ENCODE assay signal across 8 cellular contexts in the genomic region with DNA sequence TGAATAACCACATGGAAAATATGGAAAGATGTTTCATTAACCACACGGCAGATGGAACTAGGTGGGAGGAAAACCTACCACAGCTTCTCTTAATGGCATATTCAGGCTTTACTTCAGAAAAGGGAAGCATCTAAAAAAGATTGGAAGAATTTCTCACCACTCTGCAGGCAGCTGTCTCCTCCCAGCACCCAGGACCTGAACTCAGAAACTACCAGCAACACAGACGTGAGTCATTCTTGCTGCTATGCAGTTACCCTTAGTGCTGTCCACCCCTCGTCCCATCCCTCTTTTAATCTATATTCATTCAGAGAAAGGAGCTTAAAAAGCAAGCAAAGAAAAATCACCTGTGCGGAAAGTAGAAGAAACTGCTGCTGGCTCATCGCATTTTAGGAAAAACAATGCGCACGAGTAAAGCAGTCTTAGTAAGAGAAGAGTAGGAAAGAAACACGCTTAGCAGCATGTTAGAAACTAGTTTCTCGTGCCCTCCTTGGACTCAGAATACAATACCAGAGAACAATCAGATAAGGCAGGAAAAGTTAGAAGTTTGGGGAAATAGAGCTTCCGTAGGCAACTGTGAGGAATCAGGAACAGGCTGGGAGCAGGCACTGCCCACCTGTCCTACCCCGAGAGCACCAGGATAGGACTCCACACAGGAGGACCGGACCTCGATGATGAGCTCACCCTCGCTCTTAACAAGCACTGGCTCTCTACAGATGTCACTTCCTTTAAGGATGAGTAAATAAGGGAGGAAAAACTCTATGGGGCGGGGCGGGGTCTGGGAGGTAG. TPM values are rescaled to one million over a fixed set of nuclear protein-coding genes. Genes with fewer than 3 reads are reported as not detected.
A peak's percentile ranks its signal among the peaks of the same experiment; 100 is the strongest.
DNase-seq lines count a peak whose midpoint lies in the region; ATAC-seq and TF ChIP-seq lines count a peak whose summit lies in the region.

No MANE protein-coding gene starts in this region.

- peaks cover 54% of the 10 kb centered on the region for H3K4me1 ChIP-seq in BLaER1
- H3K4me1 ChIP-seq in mammary epithelial cell (ENCODE audit: insufficient read depth, low read length): peaks cover 29% of the 10 kb centered on the region

- in situ Hi-C loops in mammary epithelial cell (cut with MboI; ENCODE audit: low sequenced_read_pairs in 2 of 2): loop anchor here (5.0 to 10.0 kb wide), 2 partner anchors 269 to 272 kb away; no protein-coding TSS in a partner anchor

- CTCF ChIA-PET in mammary epithelial cell (lab: Charles Lee; ENCODE audit: low non-redundant PET): interaction anchor here (0.6 to 0.7 kb wide), 2 partner anchors 16 to 62 kb away, joined by 4 read pairs; no protein-coding TSS in a partner anchor

- peak overlapping the region in 1 of 2 donors; percentile 53 for H3K27ac Mint-ChIP-seq in stimulated activated naive CD8-positive, alpha-beta T cell treated with anti-CD3 and anti-CD28 coated beads, Interleukin-15, amount 100 ng/mL, for 72 hours

- H4K20me1 ChIP-seq in BLaER1 (no peaks in the 10 kb centered on the region), mammary epithelial cell (ENCODE audit: insufficient read depth, low read length) (no peaks in the 10 kb centered on the region)

- H3K9ac ChIP-seq in BLaER1 (no peak overlapping the region), mammary epithelial cell (ENCODE audit: insufficient read depth, low read length) (no peak overlapping the region)

- no peaks in the 10 kb centered on the region for H3K79me2 ChIP-seq in mammary epithelial cell (ENCODE audit: insufficient read depth, low read length)

- H3K4me3 Mint-ChIP-seq in stimulated activated naive CD8-positive, alpha-beta T cell treated with anti-CD3 and anti-CD28 coated beads, Interleukin-15, amount 100 ng/mL, for 72 hours: peak overlapping the region; percentile 5 to 67

- peaks cover 77% of the 10 kb centered on the region for H3K4me1 Mint-ChIP-seq in stimulated activated naive CD8-positive, alpha-beta T cell treated with anti-CD3 and anti-CD28 coated beads, Interleukin-15, amount 100 ng/mL, for 72 hours

- intact Hi-C loops in mammary epithelial cell (cut with micrococcal nuclease): loop anchor here (2.0 to 5.0 kb wide), 2 partner anchors 467 to 719 kb away; a partner anchor contains a TSS

- H3K4me2 ChIP-seq in BLaER1 (peak overlapping the region; percentile 34), mammary epithelial cell (ENCODE audit: insufficient read depth, low read depth, low read length) (no peak overlapping the region)

- H3K36me3 ChIP-seq in BLaER1: no peaks in the 10 kb centered on the region
- no peaks in the 10 kb centered on the region for H3K36me3 ChIP-seq in mammary epithelial cell (ENCODE audit: insufficient read depth, low read length)

- no TSS peak for BruUV-seq in mammary epithelial cell (replicated peaks; lab: Mats Ljungman, UMichigan)

- peak overlapping the region; percentile 50 for H2AFZ ChIP-seq in mammary epithelial cell (ENCODE audit: low read depth, low read length)

- H3K9me3 ChIP-seq in BLaER1 (no peaks in the 10 kb centered on the region), mammary epithelial cell (replicated peaks; ENCODE audit: insufficient read depth, low read length) (no peaks in the 10 kb centered on the region)

- H3K27ac ChIP-seq in BLaER1: 0 out of 2 replicates have a peak overlapping the region, but pooled peaks have one; percentile 6
- H3K27ac ChIP-seq in mammary epithelial cell (ENCODE audit: insufficient read depth, low read depth, low read length): no peak overlapping the region

- peak; percentile 91 for TF ChIP-seq POLR2A in GM19193 (IDR thresholded peaks at IDR 0.05; ENCODE audit: extremely low read depth, insufficient read depth, insufficient read length)

- H3K4me3 ChIP-seq in BLaER1 (no peak overlapping the region), mammary epithelial cell (replicated peaks in 1 of 3; ENCODE audit: insufficient read depth in 1 of 3, low read depth in 2 of 3, low read length in 3 of 3) (no peak overlapping the region)

- no peaks in the 10 kb centered on the region for H3K27me3 ChIP-seq in BLaER1
- H3K27me3 ChIP-seq in mammary epithelial cell (ENCODE audit: insufficient read depth, low read length): no peaks in the 10 kb centered on the region

- peaks cover 0 to 6% of the 10 kb centered on the region in 2 donors for H3K9me3 Mint-ChIP-seq in stimulated activated naive CD8-positive, alpha-beta T cell treated with anti-CD3 and anti-CD28 coated beads, Interleukin-15, amount 100 ng/mL, for 72 hours

- 86% methylated on average over 15 of the region's 16 CpGs for WGBS in mammary epithelial cell (ENCODE audit: low coverage, missing lambda C conversion rate)

- DNase-seq in NCI-H510A (lab: John Stamatoyannopoulos, UW) (peak; percentile 69), mammary epithelial cell (peak; percentile 26), NCI-H1436 treated with DMSO at 0.1 percent for 48 hours (lab: John Stamatoyannopoulos, UW) (no peak), NCI-H1930 (lab: John Stamatoyannopoulos, UW) (no peak), NCI-H2107 treated with DMSO at 0.1 percent for 48 hours (lab: John Stamatoyannopoulos, UW; ENCODE audit: unreplicated experiment) (no peak)
- no peak for DNase-seq in stimulated activated naive CD8-positive, alpha-beta T cell treated with anti-CD3 and anti-CD28 coated beads, Interleukin-15, amount 100 ng/mL, for 72 hours

- dilution Hi-C loops in mammary epithelial cell (cut with HindIII; ENCODE audit: low sequenced_read_pairs): no loop called here

- TF ChIP-seq CTCF in mammary epithelial cell (conservative IDR thresholded peaks at IDR 0.05 in 1 of 2, IDR thresholded peaks at IDR 0.05 in 1 of 2; ENCODE audit: extremely low read depth in 1 of 2, insufficient read depth in 1 of 2, low read depth in 1 of 2, low read length in 2 of 2): no peak

- no peak for ATAC-seq in stimulated activated naive CD8-positive, alpha-beta T cell treated with anti-CD3 and anti-CD28 coated beads, Interleukin-15, amount 100 ng/mL, for 72 hours

- no peaks in the 10 kb centered on the region for H3K27me3 Mint-ChIP-seq in stimulated activated naive CD8-positive, alpha-beta T cell treated with anti-CD3 and anti-CD28 coated beads, Interleukin-15, amount 100 ng/mL, for 72 hours

RNA-seq across cellular contexts. Expression of a gene that starts 48.1 kb away (rescaled TPM):
- total RNA-seq in mammary epithelial cell: under 1 TPM in 1 of 2 donors, not detected in 1; 0.33 TPM
- polyA plus RNA-seq in mammary epithelial cell: 0.01 TPM
- polyA minus RNA-seq in mammary epithelial cell: not detected

Comparison
In these comparisons a context has a peak if more than half of its experiments do, and no peak if none do; other contexts are left out.
1. DNase-seq: peak in NCI-H510A (single experiment) and mammary epithelial cell (single experiment); none in stimulated activated naive CD8-positive, alpha-beta T cell treated with anti-CD3 and anti-CD28 coated beads, Interleukin-15, amount 100 ng/mL, for 72 hours (0 of 2), NCI-H1436 treated with DMSO at 0.1 percent for 48 hours (single experiment), NCI-H1930 (0 of 2) and NCI-H2107 treated with DMSO at 0.1 percent for 48 hours (single experiment).